ENCODE assay signal across 1 cellular context in genomic region chr3:50509715-50510114, GRCh38.
TF ChIP-seq lines count a peak whose summit lies in the region.

No MANE protein-coding gene starts in this region.

TF ChIP-seq in K562, 482 proteins besides CTCF, POLR2A, EP300 and RAD21:
- TF ChIP-seq POLR2G (IDR thresholded peaks at IDR 0.05; ENCODE audit: low read depth, low read length) (no peak), PHTF2 (CRISPR knock-in tag; IDR thresholded peaks at IDR 0.05) (no peak), SNIP1 (IDR thresholded peaks at IDR 0.05; ENCODE audit: low read depth) (no peak), TBL1XR1 (IDR thresholded peaks at IDR 0.05; ENCODE audit: low read length in 2 of 2) (no peak)
